In genomic region chr2:195486987-195487644, GRCh38 we compare ENCODE assay signal across 1 cellular context.
TF ChIP-seq lines count a peak whose summit lies in the region.

No MANE protein-coding gene starts in this region.

TF ChIP-seq in IMR-90, 13 proteins besides CTCF, POLR2A, EP300 and RAD21:
- TF ChIP-seq ELK1 (IDR thresholded peaks at IDR 0.05; ENCODE audit: borderline replicate concordance, low read depth, low read length), result no peak
- TF ChIP-seq CHD1 (IDR thresholded peaks at IDR 0.05; ENCODE audit: low read depth, low read length), result no peak
- TF ChIP-seq MAZ (IDR thresholded peaks at IDR 0.05; ENCODE audit: borderline replicate concordance, low read depth, low read length), result no peak
- TF ChIP-seq MAFK (IDR thresholded peaks at IDR 0.05; ENCODE audit: low read depth, low read length), result no peak
- peak; percentile 66 for TF ChIP-seq FOS (IDR thresholded peaks at IDR 0.05; ENCODE audit: low read depth, low read length)
- no peak for TF ChIP-seq RCOR1 (IDR thresholded peaks at IDR 0.05; ENCODE audit: insufficient replicate concordance, low read length)
- no peak for TF ChIP-seq RFX5 (IDR thresholded peaks at IDR 0.05; ENCODE audit: low read depth, low read length)
- TF ChIP-seq USF2 (IDR thresholded peaks at IDR 0.05; ENCODE audit: low read depth, low read length), result no peak
- peak; percentile 90 for TF ChIP-seq CEBPB (IDR thresholded peaks at IDR 0.05; ENCODE audit: low read depth, low read length)
